ENCODE assay signal across 8 cellular contexts in genomic region chr5:40754381-40755092, GRCh38. TPM values are rescaled to one million over a fixed set of nuclear protein-coding genes. Genes with fewer than 3 reads are reported as not detected.
A peak's percentile ranks its signal among the peaks of the same experiment; 100 is the strongest.
DNase-seq lines count a peak whose midpoint lies in the region; ATAC-seq and TF ChIP-seq lines count a peak whose summit lies in the region.

No MANE protein-coding gene starts in this region.

- no peak overlapping the region for H3K4me3 Mint-ChIP-seq in WTC11

- H2AK5ac ChIP-seq in neuronal stem cell (ENCODE audit: low read depth, low read length), result no peak overlapping the region

- intact Hi-C loops in colonic mucosa (cut with DNase I), result loop anchor here (5.0 kb wide), 2 partner anchors 78 to 123 kb away; no protein-coding TSS in a partner anchor

- H4K91ac ChIP-seq in neuronal stem cell (ENCODE audit: low read depth, low read length, poor library complexity), result no peak overlapping the region

- H2AFZ ChIP-seq in neuronal stem cell (ENCODE audit: low read length), result peak overlapping the region; percentile 96

- H3K36me3 ChIP-seq in HUES6 (ENCODE audit: control insufficient read depth, insufficient read depth, low read length) (0 out of 2 replicates have a peak, but pooled peaks cover 3% of the 10 kb centered on the region), colonic mucosa (no peaks in the 10 kb centered on the region), neuronal stem cell (replicated peaks in 1 of 2; ENCODE audit: control insufficient read depth in 2 of 2, insufficient read depth in 2 of 2, low read length in 2 of 2) (peaks cover 3 to 16% of the 10 kb centered on the region in 2 donors)

- H3K27ac Mint-ChIP-seq in WTC11, result no peak overlapping the region

- H2BK5ac ChIP-seq in neuronal stem cell (ENCODE audit: low read length), result no peak overlapping the region

- CTCF ChIA-PET in WTC11 (lab: Charles Lee), result interaction anchor here (0.9 kb wide), 1 partner anchor 44 kb away, joined by 3 read pairs; the partner anchor contains the start of gene PRKAA1

- H3K79me1 ChIP-seq in neuronal stem cell (ENCODE audit: low read depth, low read length), result peaks cover 5% of the 10 kb centered on the region

- no peaks in the 10 kb centered on the region for H3K27me3 ChIP-seq in HUES6 (ENCODE audit: control insufficient read depth, insufficient read depth, low read length)
- no peaks in the 10 kb centered on the region for H3K27me3 ChIP-seq in colonic mucosa
- no peaks in the 10 kb centered on the region for H3K27me3 ChIP-seq in neuronal stem cell (ENCODE audit: control insufficient read depth in 3 of 3, insufficient read depth in 3 of 3, low read depth in 1 of 3, low read length in 3 of 3)

- H3K36me3 Mint-ChIP-seq in WTC11, result no peaks in the 10 kb centered on the region; the same call in 1 of the 2 replicates

- ATAC-seq in GM21528 (IDR thresholded peaks at IDR 0.05; ENCODE audit: low FRiP score, unreplicated experiment) (peak; percentile 26), WTC11 (no peak)

- H3K4me3 ChIP-seq in HUES6 (ENCODE audit: low read depth, low read length) (peak overlapping the region; percentile 96), colonic mucosa (peak overlapping the region; percentile 76), neuronal stem cell (ENCODE audit: low read length in 2 of 2) (peak overlapping the region in 1 of 2 donors; percentile 98)

- H3K27ac ChIP-seq in HUES6 (ENCODE audit: low read depth, low read length) (no peak overlapping the region), colonic mucosa (peak overlapping the region; percentile 88), neuronal stem cell (replicated peaks; ENCODE audit: low read length) (no peak overlapping the region)

- H2BK120ac ChIP-seq in neuronal stem cell (ENCODE audit: low read depth, low read length), result no peak overlapping the region

- no peak overlapping the region for H4K8ac ChIP-seq in neuronal stem cell (ENCODE audit: low read depth, low read length)

- peaks cover 5% of the 10 kb centered on the region; the same call in 1 of the 2 replicates for H3K9me3 ChIP-seq in HUES6 (ENCODE audit: control insufficient read depth, insufficient read depth, low read depth, low read length)
- H3K9me3 ChIP-seq in colonic mucosa, result no peaks in the 10 kb centered on the region
- H3K9me3 ChIP-seq in neuronal stem cell (replicated peaks in 1 of 2; ENCODE audit: control insufficient read depth in 2 of 2, insufficient read depth in 1 of 2, low read depth in 1 of 2, low read length in 2 of 2), result peaks cover 2 to 9% of the 10 kb centered on the region in 2 donors

- no peak overlapping the region for H3K4ac ChIP-seq in neuronal stem cell (ENCODE audit: low read length)

- H3K14ac ChIP-seq in neuronal stem cell (ENCODE audit: low read length), result no peak overlapping the region

- H3K4me2 ChIP-seq in neuronal stem cell (ENCODE audit: insufficient read depth, low read length, poor library complexity, severe bottlenecking), result peak overlapping the region; percentile 28

- peaks cover 10% of the 10 kb centered on the region for H3K9me3 Mint-ChIP-seq in WTC11

- peaks cover 5% of the 10 kb centered on the region; the same call in 1 of the 2 replicates for H3K4me1 ChIP-seq in HUES6 (ENCODE audit: control insufficient read depth, insufficient read depth, low read length)
- peaks cover 7% of the 10 kb centered on the region for H3K4me1 ChIP-seq in colonic mucosa
- peaks cover 0 to 2% of the 10 kb centered on the region in 2 donors for H3K4me1 ChIP-seq in neuronal stem cell (ENCODE audit: control insufficient read depth in 2 of 2, insufficient read depth in 1 of 2, low read depth in 1 of 2, low read length in 2 of 2)

- POLR2A ChIA-PET in WTC11 (lab: Charles Lee), result no interaction called here

- H3K4me1 Mint-ChIP-seq in WTC11, result no peaks in the 10 kb centered on the region

- no peak overlapping the region for H2BK15ac ChIP-seq in neuronal stem cell (ENCODE audit: low read length)

- H2BK12ac ChIP-seq in neuronal stem cell (ENCODE audit: low read length), result no peak overlapping the region

- no peak overlapping the region for H3K18ac ChIP-seq in neuronal stem cell (ENCODE audit: low read length)

- H3K23ac ChIP-seq in neuronal stem cell (ENCODE audit: low read depth, low read length, poor library complexity), result no peak overlapping the region

- H3K27me3 Mint-ChIP-seq in WTC11 (ENCODE audit: low read depth), result no peaks in the 10 kb centered on the region

- TF ChIP-seq CTCF in GM10266 (IDR thresholded peaks at IDR 0.05; ENCODE audit: control insufficient read depth, insufficient read depth, low read depth, missing control alignments) (no peak), colonic mucosa (IDR thresholded peaks at IDR 0.05) (no peak), WTC11 (IDR thresholded peaks at IDR 0.05) (no peak)

- H3K9ac ChIP-seq in HUES6 (ENCODE audit: low read length) (no peak overlapping the region), colonic mucosa (ENCODE audit: low read depth in 2 of 2, low read length in 2 of 2) (peak overlapping the region; percentile 79 to 93), neuronal stem cell (ENCODE audit: low read depth, low read length, poor library complexity) (no peak overlapping the region)

- peak; percentile 33 for DNase-seq in GM10266 (ENCODE audit: extremely low spot score)
- no peak for DNase-seq in colonic mucosa
- no peak for DNase-seq in neuronal stem cell (ENCODE audit: low spot score)
- DNase-seq in cerebellar nuclear complex (lab: John Stamatoyannopoulos, UW), result no peak
- no peak for DNase-seq in WTC11 (ENCODE audit: low spot score)
- no peak for DNase-seq in pons (ENCODE audit: low spot score)

- no CpG with 5 or more reads among the region's 6 CpGs for WGBS in neuronal stem cell (ENCODE audit: extremely low coverage in 2 of 2, insufficient read length in 2 of 2, insufficient replicate concordance in 1 of 2), 2 donors

TF ChIP-seq in WTC11, 78 proteins besides CTCF, POLR2A, EP300 and RAD21 (continues in another document):
- TF ChIP-seq ZMAT4 (CRISPR knock-in tag; IDR thresholded peaks at IDR 0.05) (no peak), ZNF512 (CRISPR knock-in tag; IDR thresholded peaks at IDR 0.05; ENCODE audit: borderline replicate concordance) (no peak), ETV6 (CRISPR knock-in tag; IDR thresholded peaks at IDR 0.05) (no peak), SP1 (CRISPR knock-in tag; conservative IDR thresholded peaks at IDR 0.05) (no peak), NR2C2 (CRISPR knock-in tag; IDR thresholded peaks at IDR 0.05) (no peak), ATF6 (CRISPR knock-in tag; IDR thresholded peaks at IDR 0.05) (no peak), ZNF396 (CRISPR knock-in tag; IDR thresholded peaks at IDR 0.05; ENCODE audit: borderline replicate concordance) (no peak), IRF1 (CRISPR knock-in tag; IDR thresholded peaks at IDR 0.05) (no peak)

RNA-seq across cellular contexts. Expression of gene TTC33, which starts 1.2 kb away (rescaled TPM):
- total RNA-seq in colonic mucosa (10 to 100 TPM; 10.6 to 19.8 TPM), WTC11 (2021) (9.2 to 10.7 TPM (median 10.6 TPM) in 3 replicates)
- 11.7 TPM for polyA plus RNA-seq in neuronal stem cell (2013, experiment 1 of 2)
- polyA plus RNA-seq in neuronal stem cell (2013, experiment 2 of 2), result 11.9 TPM

RNA-seq across cellular contexts. Expression of gene PRKAA1, which starts 43.6 kb away (rescaled TPM):
- total RNA-seq in colonic mucosa, result 100 to 1,000 TPM in 1 of 2 donors, 10 to 100 TPM in 1; 77.4 to 118 TPM
- polyA plus RNA-seq in neuronal stem cell (2013, experiment 1 of 2), result 18.9 TPM
- polyA plus RNA-seq in neuronal stem cell (2013, experiment 2 of 2), result 18.7 TPM
- total RNA-seq in WTC11 (2021), result 27.9 to 31.2 TPM (median 30.2 TPM) in 3 replicates

Comparison
In these comparisons a context has a peak if more than half of its experiments do, and no peak if none do; other contexts are left out.
1. H3K9ac ChIP-seq: peak in colonic mucosa (2 of 2); none in HUES6 (single experiment) and neuronal stem cell (single experiment).